In genomic region chr6:38997128-38997761, GRCh38 we compare ENCODE assay signal across 8 cellular contexts. TPM values are rescaled to one million over a fixed set of nuclear protein-coding genes. Genes with fewer than 3 reads are reported as not detected.
DNase-seq lines count a peak whose midpoint lies in the region; ATAC-seq and FAIRE-seq lines count a peak whose summit lies in the region.

No MANE protein-coding gene starts in this region.

- peaks cover 74% of the 10 kb centered on the region for H3K27me3 Mint-ChIP-seq in T-helper 17 cell

- peaks cover 4% of the 10 kb centered on the region for H3K4me1 Mint-ChIP-seq in T-helper 17 cell

- H3K4me3 Mint-ChIP-seq in T-helper 17 cell = no peak overlapping the region

- ATAC-seq in T-helper 17 cell = no peak

- no peaks in the 10 kb centered on the region for H3K9me3 ChIP-seq in T-helper 17 cell (ENCODE audit: control insufficient read depth, low read length, poor library complexity, severe bottlenecking)

- no peak for FAIRE-seq in urothelium cell line (lab: Jason Lieb, UNC)

- no peak overlapping the region for H3K27ac Mint-ChIP-seq in T-helper 17 cell

- peaks cover 9% of the 10 kb centered on the region for H3K36me3 Mint-ChIP-seq in T-helper 17 cell (ENCODE audit: low read depth)

- DNase-seq in SKM-1 treated with dmso at 0.1 percent for 144 hours (lab: John Stamatoyannopoulos, UW; ENCODE audit: unreplicated experiment) = peak; percentile 11
- DNase-seq in SKM-1 (lab: John Stamatoyannopoulos, UW; ENCODE audit: unreplicated experiment) = no peak
- DNase-seq in NCI-H446 treated with DMSO at 0.1 percent for 48 hours (lab: John Stamatoyannopoulos, UW) = peak; percentile 16
- DNase-seq in activated naive CD4-positive, alpha-beta T cell treated with Interleukin-2 at 50 U/mL for 16 hours = peak; percentile 21
- peak; percentile 83 for DNase-seq in islet precursor cell
- peak; percentile 23 for DNase-seq in urothelium cell line (ENCODE audit: low spot score)
- no peak for DNase-seq in T-helper 17 cell
- DNase-seq in occipital lobe (lab: John Stamatoyannopoulos, UW) = no peak

RNA-seq across cellular contexts. Expression of gene GLP1R, which starts 51.3 kb away (rescaled TPM):
- total RNA-seq in T-helper 17 cell (not detected), occipital lobe (not detected)

Comparison
In these comparisons a context has a peak if more than half of its experiments do, and no peak if none do; other contexts are left out.
1. DNase-seq: peak in SKM-1 treated with dmso at 0.1 percent for 144 hours (single experiment), NCI-H446 treated with DMSO at 0.1 percent for 48 hours (single experiment), activated naive CD4-positive, alpha-beta T cell treated with Interleukin-2 at 50 U/mL for 16 hours (single experiment), islet precursor cell (single experiment) and urothelium cell line (single experiment); none in SKM-1 (single experiment), T-helper 17 cell (0 of 3) and occipital lobe (single experiment).